In genomic region chr13:62300021-62300420, GRCh38 we compare ENCODE assay signal across 17 cellular contexts.
"Had no signal": no experiment of that assay in that cellular context is flagged by ENCODE, and none has a peak within 500 bp of the region (broad histone marks: within the 10 kb centered on the region; RNA-seq: fewer than 3 reads in every experiment).

No MANE protein-coding gene starts in this region.

- H3K36me3 ChIP-seq: cardiac muscle cell, esophagus muscularis mucosa, neutrophil, pancreas, sigmoid colon, thoracic aorta, upper lobe of left lung had no signal

- H3K27ac ChIP-seq: cardiac muscle cell, esophagus muscularis mucosa, neutrophil, pancreas, sigmoid colon, thoracic aorta, upper lobe of left lung had no signal

- H3K9me3 ChIP-seq: neutrophil, pancreas, sigmoid colon, thoracic aorta, upper lobe of left lung had no signal

- ATAC-seq: activated CD4-positive, alpha-beta T cell treated with anti-CD3 and anti-CD28 coated beads for 36 hours; naive thymus-derived CD8-positive, alpha-beta T cell; pancreas; stimulated activated effector memory CD8-positive, alpha-beta T cell treated with anti-CD3 and anti-CD28 coated beads, Interleukin-12 subunit alpha, Interleukin-12 subunit beta, amount 100 ng/mL, for 72 hours had no signal

- DNase-seq: activated CD4-positive, alpha-beta memory T cell treated with anti-CD3 and anti-CD28 coated beads for 36 hours; activated CD4-positive, alpha-beta T cell treated with anti-CD3 and anti-CD28 coated beads for 36 hours; activated T-cell treated with anti-CD3 and anti-CD28 coated beads for 4 hours; amniotic stem cell; dermis blood vessel endothelial cell; effector memory CD4-positive, alpha-beta T cell; mesenchymal stem cell; naive thymus-derived CD8-positive, alpha-beta T cell; pancreas; sigmoid colon; stimulated activated CD4-positive, alpha-beta T cell treated with anti-CD3 and anti-CD28 coated beads, Interleukin-4, amount 100 ng/mL, for 24 hours; upper lobe of left lung had no signal

- H3K4me3 ChIP-seq: cardiac muscle cell, esophagus muscularis mucosa, pancreas, sigmoid colon, thoracic aorta, upper lobe of left lung had no signal
